In the genomic region with DNA sequence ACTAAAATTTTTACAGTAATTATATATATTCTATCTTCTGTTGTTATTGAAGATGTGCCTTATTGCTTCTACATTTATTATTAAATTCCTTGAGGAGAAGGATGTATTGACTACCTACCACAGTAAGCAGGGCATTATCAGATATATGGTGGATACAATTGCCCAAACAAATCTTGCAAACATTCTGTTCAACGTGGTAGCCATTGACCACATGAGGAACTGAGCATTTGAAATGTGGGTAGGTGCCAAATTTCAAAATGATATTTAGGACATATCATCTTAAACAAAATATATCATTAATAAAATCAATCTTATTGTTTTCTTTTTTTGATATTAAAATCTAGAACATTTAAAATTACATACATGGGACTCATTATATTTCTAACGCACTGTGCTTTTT, we compare ENCODE assay signal across 17 cellular contexts. TPM values are rescaled to one million over a fixed set of nuclear protein-coding genes. Genes with fewer than 3 reads are reported as not detected.
DNase-seq lines count a peak whose midpoint lies in the region; ATAC-seq, FAIRE-seq and TF ChIP-seq lines count a peak whose summit lies in the region.
"Had no signal": no experiment of that assay in that cellular context is flagged by ENCODE, and none has a peak within 500 bp of the region (broad histone marks: within the 10 kb centered on the region; RNA-seq: fewer than 3 reads in every experiment).

No MANE protein-coding gene starts in this region.

- H3K4me1 ChIP-seq in mucosa of descending colon (ENCODE audit: low read depth), result no peaks in the 10 kb centered on the region
- H3K4me1 ChIP-seq: psoas muscle had no signal

- H3K4me3 Mint-ChIP-seq in T-helper 17 cell (no peak overlapping the region), type B pancreatic cell (no peak overlapping the region)

- intact Hi-C loops in mucosa of descending colon (cut with DNase I, micrococcal nuclease), result no loop called here

- TF ChIP-seq CTCF in mucosa of descending colon (IDR thresholded peaks at IDR 0.05), result no peak
- no peak for TF ChIP-seq CTCF in type B pancreatic cell (conservative IDR thresholded peaks at IDR 0.05)

- no peak overlapping the region for H3K27ac Mint-ChIP-seq in T-helper 17 cell
- no peak overlapping the region for H3K27ac Mint-ChIP-seq in type B pancreatic cell

- ATAC-seq in GM19468 (IDR thresholded peaks at IDR 0.05; ENCODE audit: extremely low read depth, unreplicated experiment) (peak; percentile 4), HG02884 (IDR thresholded peaks at IDR 0.05; ENCODE audit: unreplicated experiment) (peak; percentile 28), HG03521 (IDR thresholded peaks at IDR 0.05; ENCODE audit: unreplicated experiment) (peak; percentile 51), mucosa of descending colon (no peak), T-helper 17 cell (no peak)
- ATAC-seq: A549, esophagus mucosa, psoas muscle had no signal

- no peaks in the 10 kb centered on the region for H3K4me1 Mint-ChIP-seq in T-helper 17 cell
- H3K4me1 Mint-ChIP-seq in type B pancreatic cell (ENCODE audit: unreplicated experiment), result no peaks in the 10 kb centered on the region

- DNase-seq in GM12891 (ENCODE audit: insufficient read length, low spot score) (no peak), mucosa of descending colon (no peak), COR-L47 (lab: John Stamatoyannopoulos, UW) (no peak), T-helper 17 cell (no peak), type B pancreatic cell (ENCODE audit: extremely low spot score, unreplicated experiment) (no peak)
- DNase-seq: amygdala, hypothalamus, NCI-H524, psoas muscle, T-helper 9 cell, tibial artery had no signal

- H3K9me3 ChIP-seq in mucosa of descending colon (no peaks in the 10 kb centered on the region), T-helper 17 cell (ENCODE audit: control insufficient read depth, low read length, poor library complexity, severe bottlenecking) (no peaks in the 10 kb centered on the region)
- H3K9me3 ChIP-seq: A549, psoas muscle, tibial artery had no signal

- FAIRE-seq in GM12891 (lab: Jason Lieb, UNC), result no peak
- FAIRE-seq: A549 had no signal

- no peak overlapping the region for H3K4me3 ChIP-seq in mucosa of descending colon
- H3K4me3 ChIP-seq: A549, coronary artery, psoas muscle, tibial artery had no signal

- H3K36me3 Mint-ChIP-seq in T-helper 17 cell (ENCODE audit: low read depth), result no peaks in the 10 kb centered on the region
- H3K36me3 Mint-ChIP-seq in type B pancreatic cell, result no peaks in the 10 kb centered on the region

- H3K36me3 ChIP-seq in mucosa of descending colon (ENCODE audit: low read depth), result no peaks in the 10 kb centered on the region
- H3K36me3 ChIP-seq: tibial artery had no signal

- no peaks in the 10 kb centered on the region for H3K9me3 Mint-ChIP-seq in type B pancreatic cell

- no peak for TF ChIP-seq POLR2A in GM12891 (IDR thresholded peaks at IDR 0.05; ENCODE audit: low read depth, low read length)

- H3K27me3 Mint-ChIP-seq in T-helper 17 cell (no peaks in the 10 kb centered on the region), type B pancreatic cell (no peaks in the 10 kb centered on the region)

TF ChIP-seq in GM12891, 5 proteins besides CTCF, POLR2A, EP300 and RAD21:
- peak; percentile 71 for TF ChIP-seq SPI1 (IDR thresholded peaks at IDR 0.05; ENCODE audit: low read depth, low read length)
- no peak for TF ChIP-seq PAX5 (IDR thresholded peaks at IDR 0.05; ENCODE audit: insufficient read depth, low read length, severe bottlenecking)

RNA-seq across cellular contexts. Expression of gene SCN3A, which starts 11.1 kb away (rescaled TPM):
- polyA plus RNA-seq in GM12891 (2012; ENCODE audit: low read depth, missing spikeins), result not detected
- total RNA-seq in mucosa of descending colon (1 to 10 TPM; 1.1 to 2.6 (median 2.1) TPM), T-helper 17 cell (under 1 TPM in 1 of 2 donors, not detected in 1; 0.42 TPM), type B pancreatic cell (ENCODE audit: low replicate concordance) (2.8 and 8.2 TPM in 2 replicates)

RNA-seq across cellular contexts. Expression of gene SCN2A, which starts 46.5 kb away (rescaled TPM):
- polyA plus RNA-seq in GM12891 (2012; ENCODE audit: low read depth, missing spikeins), result not detected
- total RNA-seq in mucosa of descending colon (1 to 10 TPM in 1 of 3 donors, under 1 TPM in 1, not detected in 1; 0.23 to 1.3 TPM), T-helper 17 cell (under 1 TPM in 1 of 2 donors, not detected in 1; 0.07 TPM), type B pancreatic cell (ENCODE audit: low replicate concordance) (0.92 and 1.1 TPM in 2 replicates)
- total RNA-seq: psoas muscle had no signal

Comparison
In these comparisons a context has a peak if more than half of its experiments do, and no peak if none do; other contexts are left out.
1. ATAC-seq: peak in GM19468 (single experiment), HG02884 (single experiment) and HG03521 (single experiment); none in mucosa of descending colon (single experiment) and T-helper 17 cell (single experiment).